Comparison of ENCODE assay signal across 1 cellular context in genomic region chrX:30637874-30638793, GRCh38.
A peak's percentile ranks its signal among the peaks of the same experiment; 100 is the strongest.
TF ChIP-seq lines count a peak whose summit lies in the region.

No MANE protein-coding gene starts in this region.

TF ChIP-seq in K562, 482 proteins besides CTCF, POLR2A, EP300 and RAD21:
- TF ChIP-seq, protein P1, sequence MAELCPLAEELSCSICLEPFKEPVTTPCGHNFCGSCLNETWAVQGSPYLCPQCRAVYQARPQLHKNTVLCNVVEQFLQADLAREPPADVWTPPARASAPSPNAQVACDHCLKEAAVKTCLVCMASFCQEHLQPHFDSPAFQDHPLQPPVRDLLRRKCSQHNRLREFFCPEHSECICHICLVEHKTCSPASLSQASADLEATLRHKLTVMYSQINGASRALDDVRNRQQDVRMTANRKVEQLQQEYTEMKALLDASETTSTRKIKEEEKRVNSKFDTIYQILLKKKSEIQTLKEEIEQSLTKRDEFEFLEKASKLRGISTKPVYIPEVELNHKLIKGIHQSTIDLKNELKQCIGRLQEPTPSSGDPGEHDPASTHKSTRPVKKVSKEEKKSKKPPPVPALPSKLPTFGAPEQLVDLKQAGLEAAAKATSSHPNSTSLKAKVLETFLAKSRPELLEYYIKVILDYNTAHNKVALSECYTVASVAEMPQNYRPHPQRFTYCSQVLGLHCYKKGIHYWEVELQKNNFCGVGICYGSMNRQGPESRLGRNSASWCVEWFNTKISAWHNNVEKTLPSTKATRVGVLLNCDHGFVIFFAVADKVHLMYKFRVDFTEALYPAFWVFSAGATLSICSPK (IDR thresholded peaks at IDR 0.05; ENCODE audit: borderline replicate concordance): no peak
- TF ChIP-seq SMARCE1 (IDR thresholded peaks at IDR 0.05) (peak; percentile 75; the same call in 1 of the 2 replicates), FOXA3 (CRISPR knock-in tag; conservative IDR thresholded peaks at IDR 0.05 in 1 of 2, IDR thresholded peaks at IDR 0.05 in 1 of 2) (peak in 1 of 2 experiments; percentile 88; a peak in 2 of 4 replicates), NR2F6 (CRISPR knock-in tag; IDR thresholded peaks at IDR 0.05) (no peak), BRCA1 (IDR thresholded peaks at IDR 0.05) (no peak), BRCA1 (CRISPR knock-in tag; IDR thresholded peaks at IDR 0.05) (no peak), MIER1 (IDR thresholded peaks at IDR 0.05; ENCODE audit: low read depth) (no peak)
TF ChIP-seq in K562: peak in this region for 2.
